Comparison of ENCODE assay signal across 11 cellular contexts in the genomic region with DNA sequence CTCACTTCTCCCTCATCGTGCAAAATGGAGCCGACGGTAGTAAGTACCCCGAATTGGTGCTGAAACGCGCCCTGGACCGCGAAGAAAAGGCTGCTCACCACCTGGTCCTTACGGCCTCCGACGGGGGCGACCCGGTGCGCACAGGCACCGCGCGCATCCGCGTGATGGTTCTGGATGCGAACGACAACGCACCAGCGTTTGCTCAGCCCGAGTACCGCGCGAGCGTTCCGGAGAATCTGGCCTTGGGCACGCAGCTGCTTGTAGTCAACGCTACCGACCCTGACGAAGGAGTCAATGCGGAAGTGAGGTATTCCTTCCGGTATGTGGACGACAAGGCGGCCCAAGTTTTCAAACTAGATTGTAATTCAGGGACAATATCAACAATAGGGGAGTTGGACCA. TPM values are rescaled to one million over a fixed set of nuclear protein-coding genes. Genes with fewer than 3 reads are reported as not detected.
A peak's percentile ranks its signal among the peaks of the same experiment; 100 is the strongest.
DNase-seq lines count a peak whose midpoint lies in the region; ATAC-seq and TF ChIP-seq lines count a peak whose summit lies in the region.
"Had no signal": no experiment of that assay in that cellular context is flagged by ENCODE, and none has a peak within 500 bp of the region (broad histone marks: within the 10 kb centered on the region; RNA-seq: fewer than 3 reads in every experiment).

No MANE protein-coding gene starts in this region.

- H3K4me1 Mint-ChIP-seq in activated naive CD4-positive, alpha-beta T cell treated with anti-CD3 and anti-CD28 coated beads for 36 hours (ENCODE audit: low read depth), result peaks cover 15% of the 10 kb centered on the region

- no peaks in the 10 kb centered on the region for H3K36me3 ChIP-seq in testis (ENCODE audit: low read depth, missing control alignments)
- H3K36me3 ChIP-seq: SJSA1 had no signal

- peaks cover 21% of the 10 kb centered on the region for H3K9me3 Mint-ChIP-seq in activated naive CD4-positive, alpha-beta T cell treated with anti-CD3 and anti-CD28 coated beads for 36 hours

- 7 to 14% methylated on average over 3 to 37 of the region's 37 CpGs for WGBS in testis, 2 donors
- 19 to 23% methylated on average over 37 of the region's 37 CpGs for WGBS in lower leg skin, 2 donors

- ATAC-seq in HG03571 (IDR thresholded peaks at IDR 0.05; ENCODE audit: unreplicated experiment), result peak; percentile 27

- H3K27me3 Mint-ChIP-seq in activated naive CD4-positive, alpha-beta T cell treated with anti-CD3 and anti-CD28 coated beads for 36 hours (ENCODE audit: low read depth), result peaks cover 51% of the 10 kb centered on the region

- no peaks in the 10 kb centered on the region for H3K9me3 ChIP-seq in testis

- no peaks in the 10 kb centered on the region for H3K27me3 ChIP-seq in testis
- H3K27me3 ChIP-seq: SJSA1 had no signal

- intact Hi-C loops in activated naive CD4-positive, alpha-beta T cell treated with anti-CD3 and anti-CD28 coated beads for 36 hours (cut with micrococcal nuclease), result loop anchor here (2.0 kb wide), 1 partner anchor 14 kb away; a partner anchor contains a TSS
- intact Hi-C loops in testis (cut with DNase I; ENCODE audit: low total_unique reads), result no loop called here
- intact Hi-C loops in lower leg skin (cut with DNase I; ENCODE audit: low total_unique reads), result no loop called here

- TF ChIP-seq POLR2A in testis (IDR thresholded peaks at IDR 0.05) (no peak), lower leg skin (IDR thresholded peaks at IDR 0.05) (no peak)

- H3K4me3 ChIP-seq in testis, result peak overlapping the region; percentile 26 to 38
- no peak overlapping the region for H3K4me3 ChIP-seq in lower leg skin (ENCODE audit: low read depth, poor library complexity, severe bottlenecking)
- H3K4me3 ChIP-seq: SJSA1 had no signal

- no peak overlapping the region for H3K27ac ChIP-seq in testis
- H3K27ac ChIP-seq: C4-2B, SJSA1 had no signal

- H3K4me1 ChIP-seq in testis, result no peaks in the 10 kb centered on the region
- H3K4me1 ChIP-seq: SJSA1 had no signal

- TF ChIP-seq CTCF in testis (IDR thresholded peaks at IDR 0.05) (no peak), lower leg skin (IDR thresholded peaks at IDR 0.05) (no peak)

- peaks cover 22% of the 10 kb centered on the region for H3K36me3 Mint-ChIP-seq in activated naive CD4-positive, alpha-beta T cell treated with anti-CD3 and anti-CD28 coated beads for 36 hours (ENCODE audit: low read depth)

- CTCF ChIA-PET in activated naive CD4-positive, alpha-beta T cell treated with anti-CD3 and anti-CD28 coated beads for 36 hours (lab: Charles Lee), result interaction anchor here (0.7 to 2.6 kb wide), 16 partner anchors 10 to 306 kb away, joined by 3 to 14 read pairs (median 6); a partner anchor contains a TSS

- no peak overlapping the region for H3K27ac Mint-ChIP-seq in activated naive CD4-positive, alpha-beta T cell treated with anti-CD3 and anti-CD28 coated beads for 36 hours

- H3K4me3 Mint-ChIP-seq in activated naive CD4-positive, alpha-beta T cell treated with anti-CD3 and anti-CD28 coated beads for 36 hours, result peak overlapping the region; percentile 39

- DNase-seq in activated naive CD4-positive, alpha-beta T cell treated with anti-CD3 and anti-CD28 coated beads for 36 hours, result no peak
- DNase-seq in activated naive CD4-positive, alpha-beta T cell treated with Interleukin-2 at 50 U/mL for 16 hours, result no peak
- DNase-seq in germinal center (ENCODE audit: low spot score) (peak; percentile 67), testis (no peak), NCI-H2029 (lab: John Stamatoyannopoulos, UW) (no peak), Ammon's horn (ENCODE audit: low spot score) (no peak), lower leg skin (ENCODE audit: low spot score in 2 of 2) (no peak)
- DNase-seq: activated gamma-delta T cell treated with Interleukin-2 at 50 U/mL for 16 hours had no signal

RNA-seq across cellular contexts. Expression of a gene that starts 1.0 kb away (rescaled TPM):
- total RNA-seq in activated naive CD4-positive, alpha-beta T cell treated with anti-CD3 and anti-CD28 coated beads for 36 hours, result not detected
- total RNA-seq in testis (10 to 100 TPM; 10.3 to 11.3 TPM), lower leg skin (1 to 10 TPM; 3.4 to 9.1 (median 6.3) TPM)
- polyA plus RNA-seq in testis (ENCODE audit: insufficient read depth, low read depth, low replicate concordance), result 2.7 TPM

RNA-seq across cellular contexts. Expression of a gene that starts 10.4 kb away (rescaled TPM):
- total RNA-seq in activated naive CD4-positive, alpha-beta T cell treated with anti-CD3 and anti-CD28 coated beads for 36 hours, result under 1 TPM; 0.10 to 0.17 TPM
- 1 to 10 TPM; 8.4 to 9.1 TPM for total RNA-seq in testis
- polyA plus RNA-seq in testis (ENCODE audit: insufficient read depth, low read depth, low replicate concordance), result 0.83 TPM
- total RNA-seq in lower leg skin, result 1 to 10 TPM; 3.2 to 6.9 (median 3.7) TPM

RNA-seq across cellular contexts. Expression of a gene that starts 13.8 kb away (rescaled TPM):
- total RNA-seq in activated naive CD4-positive, alpha-beta T cell treated with anti-CD3 and anti-CD28 coated beads for 36 hours, result not detected
- total RNA-seq in testis (10 to 100 TPM; 15.3 to 18.1 TPM), lower leg skin (10 to 100 TPM in 2 of 4 donors, 1 to 10 TPM in 2; 8.0 to 11.3 (median 10.1) TPM)
- polyA plus RNA-seq in testis (ENCODE audit: insufficient read depth, low read depth, low replicate concordance), result 6.6 TPM

RNA-seq across cellular contexts. Expression of a gene that starts 18.5 kb away (rescaled TPM):
- under 1 TPM in 1 of 2 experiments, not detected in 1; 0.05 TPM for total RNA-seq in activated naive CD4-positive, alpha-beta T cell treated with anti-CD3 and anti-CD28 coated beads for 36 hours
- total RNA-seq in testis, result 10 to 100 TPM; 11.3 to 11.7 TPM
- polyA plus RNA-seq in testis (ENCODE audit: insufficient read depth, low read depth, low replicate concordance), result 1.2 TPM
- total RNA-seq in lower leg skin, result 10 to 100 TPM in 1 of 4 donors, 1 to 10 TPM in 3; 6.8 to 11.7 (median 8.3) TPM

RNA-seq across cellular contexts. Expression of a gene that starts 23.5 kb away (rescaled TPM):
- under 1 TPM in 1 of 2 experiments, not detected in 1; 0.05 TPM for total RNA-seq in activated naive CD4-positive, alpha-beta T cell treated with anti-CD3 and anti-CD28 coated beads for 36 hours
- total RNA-seq in testis (10 to 100 TPM in 1 of 2 donors, 1 to 10 TPM in 1; 9.9 to 12.6 TPM), lower leg skin (1 to 10 TPM; 4.4 to 7.4 (median 6.6) TPM)
- polyA plus RNA-seq in testis (ENCODE audit: insufficient read depth, low read depth, low replicate concordance), result 2.1 TPM

Comparison
In these comparisons a context has a peak if more than half of its experiments do, and no peak if none do; other contexts are left out.
1. RNA of a gene that starts 1.0 kb away (total RNA-seq): 10.3 to 11.3 TPM in testis and 3.4 to 9.1 TPM in lower leg skin; not detected in activated naive CD4-positive, alpha-beta T cell treated with anti-CD3 and anti-CD28 coated beads for 36 hours; every median in the first group is over 4 times any median in the second.
2. RNA of a gene that starts 13.8 kb away (total RNA-seq): 15.3 to 18.1 TPM in testis and 8.0 to 11.3 TPM in lower leg skin; not detected in activated naive CD4-positive, alpha-beta T cell treated with anti-CD3 and anti-CD28 coated beads for 36 hours; every median in the first group is over 4 times any median in the second.